ENCODE assay signal across 12 cellular contexts in genomic region chr1:213858581-213858980, GRCh38.
"Had no signal": no experiment of that assay in that cellular context is flagged by ENCODE, and none has a peak within 500 bp of the region (broad histone marks: within the 10 kb centered on the region; RNA-seq: fewer than 3 reads in every experiment).

No MANE protein-coding gene starts in this region.

- ATAC-seq: left cardiac atrium; natural killer cell treated with Interleukin-12 subunit alpha and Interleukin-12 subunit beta and Interleukin-15 and Interleukin-18, amount 100 ng/mL, for 72 hours; psoas muscle had no signal

- DNase-seq: activated CD4-positive, alpha-beta T cell treated with anti-CD3 and anti-CD28 coated beads, Interleukin-2, amount 50 U/mL, for 1 hour; central memory CD4-positive, alpha-beta T cell; hippocampal formation; left cardiac atrium; occipital lobe; psoas muscle; stimulated activated CD4-positive, alpha-beta T cell treated with anti-CD3 and anti-CD28 coated beads, Interleukin-12 subunit alpha, Interleukin-12 subunit beta, amount 100 ng/mL, for 4 hours; stimulated activated CD4-positive, alpha-beta T cell treated with anti-CD3 and anti-CD28 coated beads, Interleukin-2, amount 100 ng/mL, for 48 hours; stimulated activated naive CD4-positive, alpha-beta T cell treated with Interleukin-2 at 50 U/mL for 16 hours; T-helper 2 cell; trophoblast cell had no signal

- H3K4me3 ChIP-seq: psoas muscle had no signal

- H3K4me1 ChIP-seq: psoas muscle had no signal

- H3K9me3 ChIP-seq: psoas muscle had no signal

- H3K27ac ChIP-seq: psoas muscle had no signal
